8 cellular contexts compared by ENCODE assay signal in the genomic region with DNA sequence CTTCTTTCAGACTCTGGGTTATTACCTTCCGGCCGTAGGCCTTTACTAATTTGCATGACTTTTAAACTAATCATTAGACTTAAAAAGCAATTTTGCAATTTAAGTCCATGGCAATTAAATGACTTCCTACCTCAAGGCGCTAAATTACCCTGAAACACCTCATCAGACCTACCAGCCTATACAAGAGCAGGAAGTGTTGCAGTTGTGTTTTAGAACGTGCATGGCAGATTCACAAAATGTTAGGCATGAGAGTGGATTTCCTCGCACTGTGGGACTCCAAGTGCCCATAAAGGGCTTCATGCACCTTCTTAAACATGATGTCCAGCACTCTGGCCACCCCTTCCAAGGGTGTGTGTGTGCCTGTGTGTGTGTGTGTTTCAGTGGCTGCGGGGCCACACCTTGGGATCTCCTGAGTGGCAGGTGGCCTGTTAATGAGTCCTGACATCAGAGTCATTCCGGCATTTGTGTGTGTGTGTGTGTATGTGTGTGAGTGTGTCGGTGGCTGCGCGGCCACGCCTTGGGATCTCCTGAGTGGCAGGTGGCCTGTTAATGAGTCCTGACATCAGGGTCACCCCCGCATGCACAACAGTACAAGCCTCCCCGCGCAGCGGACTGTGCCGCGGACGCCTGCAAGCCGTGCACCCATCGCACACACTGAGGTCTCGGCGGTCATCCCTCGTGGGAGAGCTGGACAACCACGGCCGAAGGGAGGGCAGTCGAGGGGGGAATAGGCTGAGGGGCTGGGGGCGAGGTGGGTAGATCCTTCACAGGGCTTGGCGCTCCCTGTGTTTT. TPM values are rescaled to one million over a fixed set of nuclear protein-coding genes. Genes with fewer than 3 reads are reported as not detected.
DNase-seq lines count a peak whose midpoint lies in the region; ATAC-seq, FAIRE-seq and TF ChIP-seq lines count a peak whose summit lies in the region.

No MANE protein-coding gene starts in this region.

- peak overlapping the region; percentile 92 to 96 for H3K27ac Mint-ChIP-seq in T-cell

- POLR2A ChIA-PET in T-cell (lab: Charles Lee): interaction anchor here (0.6 kb wide), 3 partner anchors 22 to 84 kb away, joined by 3 to 6 read pairs (median 5); no protein-coding TSS in a partner anchor

- H3K4me1 ChIP-seq in iPS-15b (ENCODE audit: control insufficient read depth, insufficient read depth, low read length): peaks cover 11% of the 10 kb centered on the region

- H3K36me3 Mint-ChIP-seq in T-cell: peaks cover 19% of the 10 kb centered on the region

- H3K4me1 Mint-ChIP-seq in T-cell: peaks cover 51 to 57% (median 53%) of the 10 kb centered on the region in 3 donors

- no peak for TF ChIP-seq CTCF in astrocyte of the cerebellum (IDR thresholded peaks at IDR 0.05; ENCODE audit: low read depth, low read length, missing control alignments)

- H3K4me3 Mint-ChIP-seq in T-cell: peak overlapping the region; percentile 86 to 91 (median 88)

- H3K4me3 ChIP-seq in Jurkat, Clone E6-1 (ENCODE audit: low read length): peak overlapping the region; percentile 92
- H3K4me3 ChIP-seq in astrocyte of the cerebellum (ENCODE audit: low read depth, low read length): peak overlapping the region; percentile 87
- H3K4me3 ChIP-seq in iPS-15b (ENCODE audit: low read depth, low read length): peak overlapping the region; percentile 90
- H3K4me3 ChIP-seq in skeletal muscle cell (ENCODE audit: low read depth, low read length): peak overlapping the region; percentile 84

- ATAC-seq in GM21717 (IDR thresholded peaks at IDR 0.05; ENCODE audit: unreplicated experiment) (peak; percentile 43), T-cell (replicated peaks in 1 of 4) (peak; percentile 18 to 43 (median 26))

- no peaks in the 10 kb centered on the region for H3K9me3 ChIP-seq in iPS-15b (ENCODE audit: control insufficient read depth, insufficient read depth, low read length)

- H3K36me3 ChIP-seq in iPS-15b (ENCODE audit: control insufficient read depth, insufficient read depth, low read length): no peaks in the 10 kb centered on the region

- no peaks in the 10 kb centered on the region for H3K9me3 Mint-ChIP-seq in T-cell

- peak overlapping the region; percentile 68 for H3K9ac ChIP-seq in iPS-15b (ENCODE audit: low read depth, low read length)

- H3K27me3 Mint-ChIP-seq in T-cell: peaks cover 0 to 6% of the 10 kb centered on the region in 2 donors

- CTCF ChIA-PET in T-cell (lab: Charles Lee): interaction anchor here (0.5 to 1.6 kb wide), 6 partner anchors 14 to 97 kb away, joined by 3 to 5 read pairs (median 4); a partner anchor contains a TSS

- H3K27me3 ChIP-seq in iPS-15b (ENCODE audit: control insufficient read depth, insufficient read depth, low read length): no peaks in the 10 kb centered on the region

- in situ Hi-C loops in astrocyte of the cerebellum (cut with HindIII; ENCODE audit: low sequenced_read_pairs): no loop called here

- DNase-seq in EH (ENCODE audit: low read depth) (peak; percentile 19), T-cell (peak in 30 of 34 experiments; percentile 4 to 39 (median 16)), astrocyte of the cerebellum (ENCODE audit: low read depth) (no peak), skeletal muscle cell (ENCODE audit: low read depth) (no peak), HTR-8/SVneo (ENCODE audit: insufficient read length, low spot score) (no peak)
- DNase-seq in Jurkat, Clone E6-1 (ENCODE audit: low read depth, low spot score): peak; percentile 28

- no peak for FAIRE-seq in HTR-8/SVneo (lab: Jason Lieb, UNC)

RNA-seq across cellular contexts. Expression of a gene that starts 0.9 kb away (rescaled TPM):
- 32.6 TPM for polyA plus RNA-seq in Jurkat, Clone E6-1 (2012; ENCODE audit: insufficient read depth, insufficient read length)
- total RNA-seq in T-cell: 10 to 100 TPM; 34.6 to 44.9 (median 42.6) TPM

Comparison
In these comparisons a context has a peak if more than half of its experiments do, and no peak if none do; other contexts are left out.
1. DNase-seq: peak in EH (single experiment), Jurkat, Clone E6-1 (single experiment) and T-cell (30 of 34); none in astrocyte of the cerebellum (single experiment), skeletal muscle cell (single experiment) and HTR-8/SVneo (single experiment).
2. Peak in every context shown above with its lines, with median percentiles within 50 percentile points of each other: H3K4me3 ChIP-seq.